Comparison of ENCODE assay signal across 1 cellular context in genomic region chr14:20934148-20934762, GRCh38.
TF ChIP-seq lines count a peak whose summit lies in the region.

No MANE protein-coding gene starts in this region.

TF ChIP-seq in HepG2, 621 proteins besides CTCF, POLR2A, EP300 and RAD21:
- TF ChIP-seq CBX1 (IDR thresholded peaks at IDR 0.05; ENCODE audit: low read depth) (no peak), GABPB1 (CRISPR knock-in tag; IDR thresholded peaks at IDR 0.05) (0 out of 2 replicates have a peak, but pooled peaks have one; percentile 26), STAG1 (CRISPR knock-in tag; IDR thresholded peaks at IDR 0.05) (peak; percentile 29; the same call in 1 of the 2 replicates)
